In the genomic region with DNA sequence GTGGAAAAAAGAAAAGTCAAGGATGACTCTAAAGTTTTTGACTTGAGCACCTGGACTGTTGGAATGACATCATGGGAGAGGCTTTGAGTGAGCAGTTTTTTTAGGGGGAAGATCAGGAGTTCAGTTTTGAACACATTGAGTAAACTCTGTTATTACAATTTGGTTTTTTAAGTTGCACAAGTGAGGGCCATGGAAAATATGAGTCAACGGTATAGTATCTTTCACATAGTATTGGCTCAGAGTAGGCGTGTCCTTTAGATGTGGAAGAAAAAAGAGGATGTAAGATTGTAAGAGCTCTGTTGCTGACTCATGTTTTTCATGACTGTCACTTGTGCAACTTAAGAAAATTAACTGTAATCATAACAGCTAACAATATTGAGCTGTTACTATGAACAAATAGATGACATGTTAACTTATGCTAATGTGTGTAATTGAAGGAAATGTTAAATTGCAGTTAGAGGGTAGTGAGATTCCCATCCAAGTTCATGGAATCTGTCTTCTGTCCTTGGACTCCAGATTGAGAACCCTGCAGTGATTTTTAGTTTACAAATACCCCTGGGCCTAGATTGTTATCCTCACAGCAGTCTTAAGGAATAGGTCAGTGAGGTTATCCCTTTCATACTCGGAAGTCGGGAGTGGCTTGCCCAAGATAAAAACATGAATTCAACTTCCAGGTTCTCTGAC, we compare ENCODE assay signal across 8 cellular contexts. TPM values are rescaled to one million over a fixed set of nuclear protein-coding genes. Genes with fewer than 3 reads are reported as not detected.
A peak's percentile ranks its signal among the peaks of the same experiment; 100 is the strongest.
DNase-seq lines count a peak whose midpoint lies in the region; ATAC-seq and TF ChIP-seq lines count a peak whose summit lies in the region.

No MANE protein-coding gene starts in this region.

- no peaks in the 10 kb centered on the region for H3K9me3 ChIP-seq in CD8-positive, alpha-beta T cell (ENCODE audit: low read length)
- no peaks in the 10 kb centered on the region for H3K9me3 ChIP-seq in esophagus squamous epithelium

- peaks cover 15% of the 10 kb centered on the region for H3K4me1 ChIP-seq in CD8-positive, alpha-beta T cell (ENCODE audit: insufficient read depth, low read length)
- H3K4me1 ChIP-seq in esophagus squamous epithelium = peaks cover 0 to 11% (median 4%) of the 10 kb centered on the region in 3 donors

- no peak overlapping the region for H3K4me3 ChIP-seq in CD8-positive, alpha-beta T cell (ENCODE audit: low read depth, low read length)
- H3K4me3 ChIP-seq in esophagus squamous epithelium (no peak overlapping the region), coronary artery (no peak overlapping the region)

- H3K9me3 Mint-ChIP-seq in CD8-positive, alpha-beta T cell = no peaks in the 10 kb centered on the region

- no peaks in the 10 kb centered on the region for H3K27me3 Mint-ChIP-seq in CD8-positive, alpha-beta T cell (ENCODE audit: low read depth)

- POLR2A ChIA-PET in CD8-positive, alpha-beta T cell (lab: Charles Lee) = interaction anchor here (1.0 kb wide), 1 partner anchor 123 kb away, joined by 3 read pairs; no protein-coding TSS in a partner anchor

- CTCF ChIA-PET in CD8-positive, alpha-beta T cell (lab: Charles Lee) = no interaction called here

- peak overlapping the region; percentile 50 for H3K27ac Mint-ChIP-seq in CD8-positive, alpha-beta T cell

- H3K4me3 Mint-ChIP-seq in CD8-positive, alpha-beta T cell = no peak overlapping the region

- H3K4me1 Mint-ChIP-seq in CD8-positive, alpha-beta T cell (ENCODE audit: low read depth) = peaks cover 37% of the 10 kb centered on the region

- no peaks in the 10 kb centered on the region for H3K36me3 ChIP-seq in CD8-positive, alpha-beta T cell (ENCODE audit: insufficient read depth, low read length)
- H3K36me3 ChIP-seq in esophagus squamous epithelium = no peaks in the 10 kb centered on the region

- no peaks in the 10 kb centered on the region for H3K27me3 ChIP-seq in CD8-positive, alpha-beta T cell (ENCODE audit: insufficient read depth, low read length)
- H3K27me3 ChIP-seq in esophagus squamous epithelium = no peaks in the 10 kb centered on the region

- intact Hi-C loops in CD8-positive, alpha-beta T cell (cut with DNase I, micrococcal nuclease) = loop anchor here in 1 of 2 experiments (5.0 kb wide), 1 partner anchor 39 kb away; no protein-coding TSS in a partner anchor
- intact Hi-C loops in esophagus squamous epithelium (cut with DNase I) = no loop called here

- peak; percentile 78 for ATAC-seq in CD8-positive, alpha-beta T cell
- ATAC-seq in HG03135 (IDR thresholded peaks at IDR 0.05; ENCODE audit: unreplicated experiment) = peak; percentile 87

- no peak for DNase-seq in CD8-positive, alpha-beta T cell
- DNase-seq in GM19238 (ENCODE audit: insufficient read length, low spot score) = peak; percentile 32
- peak; percentile 100 for DNase-seq in SIG-M5 (lab: John Stamatoyannopoulos, UW)
- no peak for DNase-seq in esophagus squamous epithelium (lab: John Stamatoyannopoulos, UW)
- peak; percentile 99 for DNase-seq in renal cortical epithelial cell (ENCODE audit: low read depth)
- no peak for DNase-seq in NCI-H1436 treated with DMSO at 0.1 percent for 48 hours (lab: John Stamatoyannopoulos, UW)
- DNase-seq in coronary artery (ENCODE audit: low spot score) = no peak

- no peak for TF ChIP-seq CTCF in CD8-positive, alpha-beta T cell (IDR thresholded peaks at IDR 0.05)
- TF ChIP-seq CTCF in esophagus squamous epithelium (IDR thresholded peaks at IDR 0.05) (no peak), coronary artery (IDR thresholded peaks at IDR 0.05) (no peak)

- H3K36me3 Mint-ChIP-seq in CD8-positive, alpha-beta T cell = no peaks in the 10 kb centered on the region

- H3K27ac ChIP-seq in CD8-positive, alpha-beta T cell (ENCODE audit: low read depth, low read length) = no peak overlapping the region
- H3K27ac ChIP-seq in esophagus squamous epithelium (peak overlapping the region; percentile 42 to 65 (median 54)), coronary artery (peak overlapping the region in 1 of 2 donors; percentile 60)

- WGBS in esophagus squamous epithelium, 2 donors = 20 to 41% methylated on average over 4 of the region's 4 CpGs

- TF ChIP-seq POLR2A in esophagus squamous epithelium (IDR thresholded peaks at IDR 0.05) = no peak

RNA-seq across cellular contexts. Expression of gene ATP2B1, which starts 48.1 kb away (rescaled TPM):
- 10 to 100 TPM; 90.5 to 95.5 TPM for total RNA-seq in CD8-positive, alpha-beta T cell
- total RNA-seq in esophagus squamous epithelium (10 to 100 TPM; 10.9 to 32.4 (median 21.0) TPM), renal cortical epithelial cell (81.6 and 117 TPM in 2 replicates)

Comparison
In these comparisons a context has a peak if more than half of its experiments do, and no peak if none do; other contexts are left out.
1. DNase-seq: peak in GM19238 (single experiment), SIG-M5 (single experiment) and renal cortical epithelial cell (single experiment); none in CD8-positive, alpha-beta T cell (0 of 7), esophagus squamous epithelium (single experiment), NCI-H1436 treated with DMSO at 0.1 percent for 48 hours (single experiment) and coronary artery (single experiment).